In the genomic region with DNA sequence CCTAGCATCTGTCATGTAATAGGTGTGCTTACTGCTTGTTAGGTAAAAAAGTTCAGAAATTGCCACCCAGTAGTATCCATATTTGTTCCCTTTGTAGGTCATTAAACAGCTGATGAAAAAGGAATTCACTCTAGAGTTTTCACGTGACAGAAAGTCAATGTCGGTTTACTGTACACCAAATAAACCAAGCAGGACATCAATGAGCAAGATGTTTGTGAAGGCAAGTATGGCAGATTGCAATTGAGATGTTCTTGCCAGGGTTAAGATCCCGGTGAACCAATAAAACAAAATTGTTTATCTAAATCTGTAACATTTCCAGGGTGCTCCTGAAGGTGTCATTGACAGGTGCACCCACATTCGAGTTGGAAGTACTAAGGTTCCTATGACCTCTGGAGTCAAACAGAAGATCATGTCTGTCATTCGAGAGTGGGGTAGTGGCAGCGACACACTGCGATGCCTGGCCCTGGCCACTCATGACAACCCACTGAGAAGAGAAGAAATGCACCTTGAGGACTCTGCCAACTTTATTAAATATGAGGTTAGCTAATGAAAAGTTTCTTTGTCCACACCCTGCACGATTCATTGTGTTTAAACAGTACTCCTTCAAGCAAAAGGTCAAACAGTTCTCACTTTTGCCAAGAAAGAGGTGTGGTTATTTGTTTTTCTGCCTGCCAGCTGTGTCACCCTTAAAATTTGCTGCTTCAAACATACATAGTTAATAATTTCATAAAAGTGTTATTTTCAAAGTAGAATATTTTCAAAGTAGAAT, we compare ENCODE assay signal across 1 cellular context.
TF ChIP-seq lines count a peak whose summit lies in the region.

No MANE protein-coding gene starts in this region.

TF ChIP-seq in GM23338, 12 proteins besides CTCF, POLR2A, EP300 and RAD21 (continued from another document):
- TF ChIP-seq, protein P1, sequence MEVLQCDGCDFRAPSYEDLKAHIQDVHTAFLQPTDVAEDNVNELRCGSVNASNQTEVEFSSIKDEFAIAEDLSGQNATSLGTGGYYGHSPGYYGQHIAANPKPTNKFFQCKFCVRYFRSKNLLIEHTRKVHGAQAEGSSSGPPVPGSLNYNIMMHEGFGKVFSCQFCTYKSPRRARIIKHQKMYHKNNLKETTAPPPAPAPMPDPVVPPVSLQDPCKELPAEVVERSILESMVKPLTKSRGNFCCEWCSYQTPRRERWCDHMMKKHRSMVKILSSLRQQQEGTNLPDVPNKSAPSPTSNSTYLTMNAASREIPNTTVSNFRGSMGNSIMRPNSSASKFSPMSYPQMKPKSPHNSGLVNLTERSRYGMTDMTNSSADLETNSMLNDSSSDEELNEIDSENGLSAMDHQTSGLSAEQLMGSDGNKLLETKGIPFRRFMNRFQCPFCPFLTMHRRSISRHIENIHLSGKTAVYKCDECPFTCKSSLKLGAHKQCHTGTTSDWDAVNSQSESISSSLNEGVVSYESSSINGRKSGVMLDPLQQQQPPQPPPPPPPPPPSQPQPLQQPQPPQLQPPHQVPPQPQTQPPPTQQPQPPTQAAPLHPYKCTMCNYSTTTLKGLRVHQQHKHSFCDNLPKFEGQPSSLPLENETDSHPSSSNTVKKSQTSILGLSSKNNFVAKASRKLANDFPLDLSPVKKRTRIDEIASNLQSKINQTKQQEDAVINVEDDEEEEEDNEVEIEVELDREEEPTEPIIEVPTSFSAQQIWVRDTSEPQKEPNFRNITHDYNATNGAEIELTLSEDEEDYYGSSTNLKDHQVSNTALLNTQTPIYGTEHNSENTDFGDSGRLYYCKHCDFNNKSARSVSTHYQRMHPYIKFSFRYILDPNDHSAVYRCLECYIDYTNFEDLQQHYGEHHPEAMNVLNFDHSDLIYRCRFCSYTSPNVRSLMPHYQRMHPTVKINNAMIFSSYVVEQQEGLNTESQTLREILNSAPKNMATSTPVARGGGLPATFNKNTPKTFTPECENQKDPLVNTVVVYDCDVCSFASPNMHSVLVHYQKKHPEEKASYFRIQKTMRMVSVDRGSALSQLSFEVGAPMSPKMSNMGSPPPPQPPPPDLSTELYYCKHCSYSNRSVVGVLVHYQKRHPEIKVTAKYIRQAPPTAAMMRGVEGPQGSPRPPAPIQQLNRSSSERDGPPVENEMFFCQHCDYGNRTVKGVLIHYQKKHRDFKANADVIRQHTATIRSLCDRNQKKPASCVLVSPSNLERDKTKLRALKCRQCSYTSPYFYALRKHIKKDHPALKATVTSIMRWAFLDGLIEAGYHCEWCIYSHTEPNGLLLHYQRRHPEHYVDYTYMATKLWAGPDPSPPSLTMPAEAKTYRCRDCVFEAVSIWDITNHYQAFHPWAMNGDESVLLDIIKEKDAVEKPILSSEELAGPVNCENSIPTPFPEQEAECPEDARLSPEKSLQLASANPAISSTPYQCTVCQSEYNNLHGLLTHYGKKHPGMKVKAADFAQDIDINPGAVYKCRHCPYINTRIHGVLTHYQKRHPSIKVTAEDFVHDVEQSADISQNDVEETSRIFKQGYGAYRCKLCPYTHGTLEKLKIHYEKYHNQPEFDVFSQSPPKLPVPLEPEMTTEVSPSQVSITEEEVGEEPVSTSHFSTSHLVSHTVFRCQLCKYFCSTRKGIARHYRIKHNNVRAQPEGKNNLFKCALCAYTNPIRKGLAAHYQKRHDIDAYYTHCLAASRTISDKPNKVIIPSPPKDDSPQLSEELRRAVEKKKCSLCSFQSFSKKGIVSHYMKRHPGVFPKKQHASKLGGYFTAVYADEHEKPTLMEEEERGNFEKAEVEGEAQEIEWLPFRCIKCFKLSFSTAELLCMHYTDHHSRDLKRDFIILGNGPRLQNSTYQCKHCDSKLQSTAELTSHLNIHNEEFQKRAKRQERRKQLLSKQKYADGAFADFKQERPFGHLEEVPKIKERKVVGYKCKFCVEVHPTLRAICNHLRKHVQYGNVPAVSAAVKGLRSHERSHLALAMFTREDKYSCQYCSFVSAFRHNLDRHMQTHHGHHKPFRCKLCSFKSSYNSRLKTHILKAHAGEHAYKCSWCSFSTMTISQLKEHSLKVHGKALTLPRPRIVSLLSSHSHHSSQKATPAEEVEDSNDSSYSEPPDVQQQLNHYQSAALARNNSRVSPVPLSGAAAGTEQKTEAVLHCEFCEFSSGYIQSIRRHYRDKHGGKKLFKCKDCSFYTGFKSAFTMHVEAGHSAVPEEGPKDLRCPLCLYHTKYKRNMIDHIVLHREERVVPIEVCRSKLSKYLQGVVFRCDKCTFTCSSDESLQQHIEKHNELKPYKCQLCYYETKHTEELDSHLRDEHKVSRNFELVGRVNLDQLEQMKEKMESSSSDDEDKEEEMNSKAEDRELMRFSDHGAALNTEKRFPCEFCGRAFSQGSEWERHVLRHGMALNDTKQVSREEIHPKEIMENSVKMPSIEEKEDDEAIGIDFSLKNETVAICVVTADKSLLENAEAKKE (CRISPR knock-in tag; IDR thresholded peaks at IDR 0.05): no peak
- TF ChIP-seq REST (IDR thresholded peaks at IDR 0.05; ENCODE audit: unreplicated experiment) (no peak), POLR2AphosphoS5 (IDR thresholded peaks at IDR 0.05; ENCODE audit: low read depth) (no peak)
- TF ChIP-seq, protein P2, sequence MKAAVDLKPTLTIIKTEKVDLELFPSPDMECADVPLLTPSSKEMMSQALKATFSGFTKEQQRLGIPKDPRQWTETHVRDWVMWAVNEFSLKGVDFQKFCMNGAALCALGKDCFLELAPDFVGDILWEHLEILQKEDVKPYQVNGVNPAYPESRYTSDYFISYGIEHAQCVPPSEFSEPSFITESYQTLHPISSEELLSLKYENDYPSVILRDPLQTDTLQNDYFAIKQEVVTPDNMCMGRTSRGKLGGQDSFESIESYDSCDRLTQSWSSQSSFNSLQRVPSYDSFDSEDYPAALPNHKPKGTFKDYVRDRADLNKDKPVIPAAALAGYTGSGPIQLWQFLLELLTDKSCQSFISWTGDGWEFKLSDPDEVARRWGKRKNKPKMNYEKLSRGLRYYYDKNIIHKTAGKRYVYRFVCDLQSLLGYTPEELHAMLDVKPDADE (IDR thresholded peaks at IDR 0.05): no peak
TF ChIP-seq in GM23338: peak in this region for 0.
